In genomic region chrX:40479777-40480318, GRCh38 we compare ENCODE assay signal across 16 cellular contexts.
"Had no signal": no experiment of that assay in that cellular context is flagged by ENCODE, and none has a peak within 500 bp of the region (broad histone marks: within the 10 kb centered on the region; RNA-seq: fewer than 3 reads in every experiment).

No MANE protein-coding gene starts in this region.

- H3K27ac Mint-ChIP-seq: activated naive CD4-positive, alpha-beta T cell treated with anti-CD3 and anti-CD28 coated beads, Interleukin-2, amount 50 U/mL, for 24 hours; mesothelial cell of epicardium; nephron; stimulated activated naive CD8-positive, alpha-beta T cell treated with anti-CD3 and anti-CD28 coated beads, Interleukin-15, Interleukin-2, amounts not matched to agents 100 ng/mL and 50 ng/mL, for 24 hours had no signal

- H3K4me3 Mint-ChIP-seq: activated naive CD4-positive, alpha-beta T cell treated with anti-CD3 and anti-CD28 coated beads, Interleukin-2, amount 50 U/mL, for 24 hours; mesothelial cell of epicardium; nephron; stimulated activated naive CD8-positive, alpha-beta T cell treated with anti-CD3 and anti-CD28 coated beads, Interleukin-15, Interleukin-2, amounts not matched to agents 100 ng/mL and 50 ng/mL, for 24 hours had no signal

- H3K36me3 Mint-ChIP-seq: activated naive CD4-positive, alpha-beta T cell treated with anti-CD3 and anti-CD28 coated beads, Interleukin-2, amount 50 U/mL, for 24 hours had no signal

- H3K9me3 ChIP-seq: gastroesophageal sphincter, left lung, tibial nerve had no signal

- H3K4me1 Mint-ChIP-seq: activated naive CD4-positive, alpha-beta T cell treated with anti-CD3 and anti-CD28 coated beads, Interleukin-2, amount 50 U/mL, for 24 hours had no signal

- H3K36me3 ChIP-seq: breast epithelium, gastroesophageal sphincter, heart left ventricle, left lung, tibial nerve had no signal

- H3K27ac ChIP-seq: breast epithelium, coronary artery, gastroesophageal sphincter, heart left ventricle, left lung, tibial nerve had no signal

- H3K27me3 ChIP-seq: gastroesophageal sphincter, left lung had no signal

- H3K4me1 ChIP-seq: breast epithelium, gastroesophageal sphincter, heart left ventricle, left lung, tibial nerve had no signal

- H3K27me3 Mint-ChIP-seq: activated naive CD4-positive, alpha-beta T cell treated with anti-CD3 and anti-CD28 coated beads, Interleukin-2, amount 50 U/mL, for 24 hours; stimulated activated naive CD8-positive, alpha-beta T cell treated with anti-CD3 and anti-CD28 coated beads, Interleukin-15, Interleukin-2, amounts not matched to agents 100 ng/mL and 50 ng/mL, for 24 hours had no signal

- DNase-seq: activated CD4-positive, alpha-beta T cell treated with anti-CD3 and anti-CD28 coated beads, Interleukin-2, amount 50 U/mL, for 48 hours; activated gamma-delta T cell; heart left ventricle; kidney; left lung; occipital lobe; posterior cingulate gyrus; T-helper 9 cell had no signal

- H3K4me3 ChIP-seq: breast epithelium, coronary artery, gastroesophageal sphincter, heart left ventricle, left lung, tibial nerve had no signal

- ATAC-seq: gastroesophageal sphincter, heart left ventricle, left lung had no signal
